Comparison of ENCODE assay signal across 23 cellular contexts in the genomic region with DNA sequence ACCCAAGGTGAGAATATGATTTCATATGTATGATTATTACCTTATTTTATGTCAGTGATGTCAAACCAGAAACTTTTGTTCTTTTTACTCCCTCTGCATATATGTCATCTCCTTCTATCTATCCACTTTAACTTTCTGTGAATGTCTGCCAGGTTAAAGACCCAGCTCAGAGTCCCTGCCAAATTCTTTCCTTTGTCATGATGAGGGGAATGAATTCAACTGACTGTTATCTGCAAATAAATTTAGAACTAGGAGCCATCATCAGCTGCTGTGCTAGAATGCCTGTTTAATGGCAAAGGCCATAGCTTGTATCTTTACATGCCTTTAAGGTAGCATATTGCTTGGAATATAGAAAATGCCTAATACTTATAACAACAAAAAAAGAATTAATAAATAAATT.
"Had no signal": no experiment of that assay in that cellular context is flagged by ENCODE, and none has a peak within 500 bp of the region (broad histone marks: within the 10 kb centered on the region; RNA-seq: fewer than 3 reads in every experiment).

No MANE protein-coding gene starts in this region.

- DNase-seq: cortex of kidney; effector memory CD8-positive, alpha-beta T cell; hypothalamus; immature natural killer cell; islet precursor cell; kidney glomerular epithelial cell; left colon; left ventricle myocardium inferior; lower lobe of right lung; naive B cell; pancreas; right lobe of liver; small intestine; stimulated activated CD4-positive, alpha-beta T cell treated with anti-CD3 and anti-CD28 coated beads, Interleukin-15, amount 100 ng/mL, for 24 hours; stimulated activated CD4-positive, alpha-beta T cell treated with anti-CD3 and anti-CD28 coated beads, Interleukin-2, amount 100 ng/mL, for 48 hours; stimulated activated naive B cell treated with anti-CD40 and anti-IgM and Interleukin-4, amounts not matched to agents 10 μg/mL and 1 μg/mL and 100 μg/mL, for 72 hours; upper lobe of left lung had no signal

- H3K27me3 Mint-ChIP-seq: effector memory CD8-positive, alpha-beta T cell; naive B cell; natural killer cell treated with Interleukin-12 subunit alpha and Interleukin-12 subunit beta and Interleukin-15 and Interleukin-18, amount 100 ng/mL, for 72 hours; stimulated activated naive B cell treated with anti-CD40 and anti-IgM and Interleukin-4, amounts not matched to agents 10 μg/mL and 1 μg/mL and 100 μg/mL, for 72 hours; stimulated activated naive CD8-positive, alpha-beta T cell treated with anti-CD3 and anti-CD28 coated beads, Interleukin-15, Interleukin-2, amounts not matched to agents 100 ng/mL and 50 ng/mL, for 24 hours had no signal

- ATAC-seq: effector memory CD8-positive, alpha-beta T cell; left colon; lower lobe of right lung; natural killer cell treated with Interleukin-12 subunit alpha and Interleukin-12 subunit beta and Interleukin-15 and Interleukin-18, amount 100 ng/mL, for 72 hours; pancreas; right lobe of liver; stimulated activated naive B cell treated with anti-CD40 and anti-IgM and Interleukin-4, amounts not matched to agents 10 μg/mL and 1 μg/mL and 100 μg/mL, for 72 hours had no signal

- H3K9me3 ChIP-seq: lower lobe of right lung, neutrophil, pancreas, right lobe of liver, thoracic aorta, upper lobe of left lung had no signal

- H3K4me3 ChIP-seq: left ventricle myocardium inferior, lower lobe of right lung, pancreas, right lobe of liver, thoracic aorta, tibial nerve, upper lobe of left lung had no signal

- H3K36me3 ChIP-seq: left ventricle myocardium inferior, lower lobe of right lung, neutrophil, pancreas, right lobe of liver, thoracic aorta, tibial nerve, upper lobe of left lung had no signal

- H3K27me3 ChIP-seq: neutrophil, pancreas, right lobe of liver, tibial nerve, upper lobe of left lung had no signal

- H3K36me3 Mint-ChIP-seq: immature natural killer cell; naive B cell; natural killer cell treated with Interleukin-12 subunit alpha and Interleukin-12 subunit beta and Interleukin-15 and Interleukin-18, amount 100 ng/mL, for 72 hours; stimulated activated naive B cell treated with anti-CD40 and anti-IgM and Interleukin-4, amounts not matched to agents 10 μg/mL and 1 μg/mL and 100 μg/mL, for 72 hours had no signal

- H3K4me3 Mint-ChIP-seq: effector memory CD8-positive, alpha-beta T cell; immature natural killer cell; naive B cell; natural killer cell treated with Interleukin-12 subunit alpha and Interleukin-12 subunit beta and Interleukin-15 and Interleukin-18, amount 100 ng/mL, for 72 hours; neural crest cell; stimulated activated naive B cell treated with anti-CD40 and anti-IgM and Interleukin-4, amounts not matched to agents 10 μg/mL and 1 μg/mL and 100 μg/mL, for 72 hours; stimulated activated naive CD8-positive, alpha-beta T cell treated with anti-CD3 and anti-CD28 coated beads, Interleukin-15, Interleukin-2, amounts not matched to agents 100 ng/mL and 50 ng/mL, for 24 hours had no signal

- H3K27ac ChIP-seq: left ventricle myocardium inferior, lower lobe of right lung, neutrophil, pancreas, right lobe of liver, thoracic aorta, tibial nerve, upper lobe of left lung had no signal

- H3K4me1 Mint-ChIP-seq: immature natural killer cell; naive B cell; neural crest cell; stimulated activated naive B cell treated with anti-CD40 and anti-IgM and Interleukin-4, amounts not matched to agents 10 μg/mL and 1 μg/mL and 100 μg/mL, for 72 hours had no signal

- H3K27ac Mint-ChIP-seq: effector memory CD8-positive, alpha-beta T cell; immature natural killer cell; naive B cell; natural killer cell treated with Interleukin-12 subunit alpha and Interleukin-12 subunit beta and Interleukin-15 and Interleukin-18, amount 100 ng/mL, for 72 hours; stimulated activated naive B cell treated with anti-CD40 and anti-IgM and Interleukin-4, amounts not matched to agents 10 μg/mL and 1 μg/mL and 100 μg/mL, for 72 hours; stimulated activated naive CD8-positive, alpha-beta T cell treated with anti-CD3 and anti-CD28 coated beads, Interleukin-15, Interleukin-2, amounts not matched to agents 100 ng/mL and 50 ng/mL, for 24 hours had no signal

- H3K4me1 ChIP-seq: left ventricle myocardium inferior, lower lobe of right lung, pancreas, right lobe of liver, tibial nerve, upper lobe of left lung had no signal
